In genomic region chr5:180785151-180785781, GRCh38 we compare ENCODE assay signal across 9 cellular contexts. TPM values are rescaled to one million over a fixed set of nuclear protein-coding genes. Genes with fewer than 3 reads are reported as not detected.
A peak's percentile ranks its signal among the peaks of the same experiment; 100 is the strongest.
DNase-seq lines count a peak whose midpoint lies in the region; ATAC-seq and TF ChIP-seq lines count a peak whose summit lies in the region.
"Had no signal": no experiment of that assay in that cellular context is flagged by ENCODE, and none has a peak within 500 bp of the region (broad histone marks: within the 10 kb centered on the region; RNA-seq: fewer than 3 reads in every experiment).

No MANE protein-coding gene starts in this region.

- DNase-seq in A172 (ENCODE audit: low spot score) (peak; percentile 42), Peyer's patch (peak in 1 of 3 donors; percentile 49), amygdala (lab: John Stamatoyannopoulos, UW) (no peak)
- no peak for DNase-seq in T-helper 2 cell treated with Interferon-gamma antibody and Interleukin-4, amounts not matched to agents 5 μg/mL and 100 μg/mL, for 36 hours (ENCODE audit: low spot score)
- no peak for DNase-seq in stimulated activated CD4-positive, alpha-beta T cell treated with anti-CD3 and anti-CD28 coated beads, Interleukin-4, amount 100 ng/mL, for 1 hour

- no peak for TF ChIP-seq POLR2A in Peyer's patch (IDR thresholded peaks at IDR 0.05)

- peak overlapping the region; percentile 29 for H3K9ac ChIP-seq in muscle layer of colon (ENCODE audit: low read length)

- H3K4me3 Mint-ChIP-seq in T-helper 2 cell treated with Interferon-gamma antibody and Interleukin-4, amounts not matched to agents 5 μg/mL and 100 μg/mL, for 36 hours: no peak overlapping the region

- no peaks in the 10 kb centered on the region for H3K27me3 Mint-ChIP-seq in T-helper 2 cell treated with Interferon-gamma antibody and Interleukin-4, amounts not matched to agents 5 μg/mL and 100 μg/mL, for 36 hours (ENCODE audit: low read depth)

- H3K36me3 ChIP-seq in Peyer's patch: peaks cover 0 to 16% (median 0%) of the 10 kb centered on the region in 3 donors
- H3K36me3 ChIP-seq in esophagus (ENCODE audit: control insufficient read depth in 2 of 2, insufficient read depth in 2 of 2, low read length in 1 of 2): peaks cover 9 to 16% of the 10 kb centered on the region in 2 donors
- peaks cover 7% of the 10 kb centered on the region for H3K36me3 ChIP-seq in muscle layer of colon (ENCODE audit: insufficient read depth, low read length)

- TF ChIP-seq CTCF in Peyer's patch (IDR thresholded peaks at IDR 0.05): no peak

- no peaks in the 10 kb centered on the region for H3K9me3 Mint-ChIP-seq in T-helper 2 cell treated with Interferon-gamma antibody and Interleukin-4, amounts not matched to agents 5 μg/mL and 100 μg/mL, for 36 hours

- ATAC-seq in GM21529 (IDR thresholded peaks at IDR 0.05; ENCODE audit: unreplicated experiment): no peak

- peaks cover 5% of the 10 kb centered on the region for H3K4me1 Mint-ChIP-seq in T-helper 2 cell treated with Interferon-gamma antibody and Interleukin-4, amounts not matched to agents 5 μg/mL and 100 μg/mL, for 36 hours (ENCODE audit: low read depth)

- peak overlapping the region; percentile 18 to 79 (median 56) for H3K27ac ChIP-seq in Peyer's patch
- H3K27ac ChIP-seq in esophagus (ENCODE audit: low read depth in 2 of 2, low read length in 1 of 2): peak overlapping the region; percentile 77 to 94
- H3K27ac ChIP-seq in muscle layer of colon (ENCODE audit: low read depth, low read length): peak overlapping the region; percentile 79
- H3K27ac ChIP-seq: C4-2B had no signal

- H3K4me1 ChIP-seq in Peyer's patch (peaks cover 0 to 38% (median 0%) of the 10 kb centered on the region in 4 donors), esophagus (ENCODE audit: control insufficient read depth in 2 of 2, insufficient read depth in 2 of 2, low read length in 1 of 2) (peaks cover 8 to 21% of the 10 kb centered on the region in 2 donors), muscle layer of colon (ENCODE audit: insufficient read depth, low read length) (peaks cover 31% of the 10 kb centered on the region)

- H3K4me3 ChIP-seq in Peyer's patch (no peak overlapping the region), esophagus (ENCODE audit: low read depth in 1 of 2, low read length in 2 of 2) (no peak overlapping the region), muscle layer of colon (ENCODE audit: low read depth in 1 of 2, low read length in 2 of 2) (peak overlapping the region in 1 of 2 donors; percentile 46)

- H3K27me3 ChIP-seq in Peyer's patch (no peaks in the 10 kb centered on the region), esophagus (ENCODE audit: control insufficient read depth in 1 of 2, insufficient read depth in 2 of 2, low read length in 2 of 2) (no peaks in the 10 kb centered on the region), muscle layer of colon (ENCODE audit: control insufficient read depth in 1 of 2, insufficient read depth in 2 of 2, low read length in 2 of 2) (no peaks in the 10 kb centered on the region)

- H3K27ac Mint-ChIP-seq in T-helper 2 cell treated with Interferon-gamma antibody and Interleukin-4, amounts not matched to agents 5 μg/mL and 100 μg/mL, for 36 hours: no peak overlapping the region

- peaks cover 18% of the 10 kb centered on the region for H3K36me3 Mint-ChIP-seq in T-helper 2 cell treated with Interferon-gamma antibody and Interleukin-4, amounts not matched to agents 5 μg/mL and 100 μg/mL, for 36 hours (ENCODE audit: low read depth)

- 45 to 53% methylated on average over 14 of the region's 14 CpGs for WGBS in esophagus, 2 donors

- no peaks in the 10 kb centered on the region for H3K9me3 ChIP-seq in Peyer's patch
- H3K9me3 ChIP-seq in esophagus (ENCODE audit: control insufficient read depth in 2 of 2, insufficient read depth in 1 of 2, low read depth in 1 of 2, low read length in 1 of 2): no peaks in the 10 kb centered on the region
- H3K9me3 ChIP-seq in muscle layer of colon (ENCODE audit: low read length): no peaks in the 10 kb centered on the region

RNA-seq across cellular contexts. Expression of gene MGAT1, which starts 17.3 kb away (rescaled TPM):
- 65.4 and 80.7 TPM in 2 replicates for total RNA-seq in A172 (2014; rRNA removed; shearing (Covaris generic))
- total RNA-seq in Peyer's patch: 100 to 1,000 TPM; 102 to 155 (median 144) TPM
- 100 to 1,000 TPM in 1 of 2 donors, 10 to 100 TPM in 1; 84.0 to 108 TPM for polyA plus RNA-seq in esophagus

RNA-seq across cellular contexts. Expression of gene OR2Y1, which starts 45.4 kb away (rescaled TPM):
- not detected in 2 replicates for total RNA-seq in A172 (2014; rRNA removed; shearing (Covaris generic))
- not detected for total RNA-seq in Peyer's patch
- not detected for polyA plus RNA-seq in esophagus
